1 cellular context compared by ENCODE assay signal in the genomic region with DNA sequence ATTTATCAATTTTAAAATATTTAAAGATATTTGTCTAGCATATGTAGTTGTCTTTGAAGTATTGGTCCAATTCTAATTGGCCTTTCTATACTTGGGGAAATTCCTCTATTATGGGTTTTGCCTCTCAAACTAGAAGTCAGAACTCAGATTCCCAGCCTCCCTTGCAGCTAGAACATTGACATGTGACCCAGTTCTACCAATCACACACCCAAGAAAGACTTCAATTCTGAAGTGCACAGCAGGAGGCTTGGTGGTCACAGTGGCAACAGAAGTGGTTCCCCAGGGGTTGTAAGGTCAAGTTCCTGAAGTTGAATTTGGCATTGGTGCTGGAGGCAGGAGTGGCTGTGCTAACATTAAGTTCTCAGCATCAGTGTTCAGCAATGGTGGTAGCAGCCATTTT.
TF ChIP-seq lines count a peak whose summit lies in the region.

No MANE protein-coding gene starts in this region.

TF ChIP-seq in WTC11, 78 proteins besides CTCF, POLR2A, EP300 and RAD21:
- peak; percentile 47; the same call in 1 of the 2 replicates for TF ChIP-seq NFYB (CRISPR knock-in tag; conservative IDR thresholded peaks at IDR 0.05; ENCODE audit: low read depth)
- TF ChIP-seq, protein P1, sequence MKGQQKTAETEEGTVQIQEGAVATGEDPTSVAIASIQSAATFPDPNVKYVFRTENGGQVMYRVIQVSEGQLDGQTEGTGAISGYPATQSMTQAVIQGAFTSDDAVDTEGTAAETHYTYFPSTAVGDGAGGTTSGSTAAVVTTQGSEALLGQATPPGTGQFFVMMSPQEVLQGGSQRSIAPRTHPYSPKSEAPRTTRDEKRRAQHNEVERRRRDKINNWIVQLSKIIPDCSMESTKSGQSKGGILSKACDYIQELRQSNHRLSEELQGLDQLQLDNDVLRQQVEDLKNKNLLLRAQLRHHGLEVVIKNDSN (CRISPR knock-in tag; IDR thresholded peaks at IDR 0.05): peak; percentile 58
- no peak for TF ChIP-seq SP1 (CRISPR knock-in tag; conservative IDR thresholded peaks at IDR 0.05)
